ENCODE assay signal across 13 cellular contexts in genomic region chr20:32506721-32507120, GRCh38.
DNase-seq lines count a peak whose midpoint lies in the region; ATAC-seq and TF ChIP-seq lines count a peak whose summit lies in the region.
"Had no signal": no experiment of that assay in that cellular context is flagged by ENCODE, and none has a peak within 500 bp of the region (broad histone marks: within the 10 kb centered on the region; RNA-seq: fewer than 3 reads in every experiment).

No MANE protein-coding gene starts in this region.

- ATAC-seq in HG03025 (IDR thresholded peaks at IDR 0.05; ENCODE audit: low FRiP score, unreplicated experiment) (no peak), GM19467 (IDR thresholded peaks at IDR 0.05; ENCODE audit: unreplicated experiment) (no peak), HG02642 (IDR thresholded peaks at IDR 0.05; ENCODE audit: poor library complexity, unreplicated experiment) (no peak)

- no peak for TF ChIP-seq CTCF in endodermal cell (conservative IDR thresholded peaks at IDR 0.05)

- peaks cover 6% of the 10 kb centered on the region for H3K4me1 ChIP-seq in endodermal cell (ENCODE audit: control insufficient read depth, insufficient read depth, low read length)

- peak; percentile 41 for DNase-seq in activated effector memory CD4-positive, alpha-beta T cell treated with anti-CD3 and anti-CD28 coated beads, Interleukin-2, amount 50 U/mL, for 16 hours
- no peak for DNase-seq in activated effector memory CD4-positive, alpha-beta T cell treated with Interleukin-2 at 50 U/mL for 16 hours
- DNase-seq in NCI-H2227 (lab: John Stamatoyannopoulos, UW; ENCODE audit: unreplicated experiment): peak; percentile 67
- DNase-seq in endodermal cell: peak; percentile 95
- DNase-seq in posterior vena cava (ENCODE audit: low spot score): peak; percentile 42
- DNase-seq: central memory CD4-positive, alpha-beta T cell; DMS153; NCI-H510A treated with DMSO at 0.1 percent for 48 hours; stimulated activated CD4-positive, alpha-beta T cell treated with anti-CD3 and anti-CD28 coated beads, Interleukin-4, amount 100 ng/mL, for 4 hours had no signal

- H3K36me3 ChIP-seq in endodermal cell (ENCODE audit: control insufficient read depth, insufficient read depth, low read length): no peaks in the 10 kb centered on the region

- no peaks in the 10 kb centered on the region for H3K9me3 Mint-ChIP-seq in endodermal cell

- peaks cover 41% of the 10 kb centered on the region for H3K4me1 Mint-ChIP-seq in endodermal cell

- intact Hi-C loops in posterior vena cava (cut with DNase I): no loop called here

- no peaks in the 10 kb centered on the region for H3K27me3 ChIP-seq in endodermal cell (ENCODE audit: control insufficient read depth, insufficient read depth, low read length, poor library complexity, severe bottlenecking)

- H3K27me3 Mint-ChIP-seq in endodermal cell (ENCODE audit: insufficient read depth): peaks cover 4% of the 10 kb centered on the region
- H3K27me3 Mint-ChIP-seq: IgD-negative memory B cell had no signal

- H3K9ac ChIP-seq in endodermal cell (ENCODE audit: extremely low read depth, low read length, poor library complexity, severe bottlenecking): no peak overlapping the region

- H3K27ac ChIP-seq in endodermal cell (ENCODE audit: low read depth, low read length): no peak overlapping the region

- WGBS in endodermal cell (ENCODE audit: insufficient coverage in 1 of 2, insufficient read length in 1 of 2), 2 experiments: 36 to 40% methylated on average over 2 to 3 of the region's 3 CpGs

- no peaks in the 10 kb centered on the region for H3K9me3 ChIP-seq in endodermal cell (ENCODE audit: control insufficient read depth, low read length)

- peak overlapping the region; percentile 65 for H3K27ac Mint-ChIP-seq in endodermal cell

- H3K4me3 ChIP-seq in endodermal cell (ENCODE audit: low read length): no peak overlapping the region

- no peaks in the 10 kb centered on the region for H3K36me3 Mint-ChIP-seq in endodermal cell (ENCODE audit: low read depth)

- no peak overlapping the region for H3K4me3 Mint-ChIP-seq in endodermal cell
- H3K4me3 Mint-ChIP-seq: IgD-negative memory B cell had no signal
